22 cellular contexts compared by ENCODE assay signal in the genomic region with DNA sequence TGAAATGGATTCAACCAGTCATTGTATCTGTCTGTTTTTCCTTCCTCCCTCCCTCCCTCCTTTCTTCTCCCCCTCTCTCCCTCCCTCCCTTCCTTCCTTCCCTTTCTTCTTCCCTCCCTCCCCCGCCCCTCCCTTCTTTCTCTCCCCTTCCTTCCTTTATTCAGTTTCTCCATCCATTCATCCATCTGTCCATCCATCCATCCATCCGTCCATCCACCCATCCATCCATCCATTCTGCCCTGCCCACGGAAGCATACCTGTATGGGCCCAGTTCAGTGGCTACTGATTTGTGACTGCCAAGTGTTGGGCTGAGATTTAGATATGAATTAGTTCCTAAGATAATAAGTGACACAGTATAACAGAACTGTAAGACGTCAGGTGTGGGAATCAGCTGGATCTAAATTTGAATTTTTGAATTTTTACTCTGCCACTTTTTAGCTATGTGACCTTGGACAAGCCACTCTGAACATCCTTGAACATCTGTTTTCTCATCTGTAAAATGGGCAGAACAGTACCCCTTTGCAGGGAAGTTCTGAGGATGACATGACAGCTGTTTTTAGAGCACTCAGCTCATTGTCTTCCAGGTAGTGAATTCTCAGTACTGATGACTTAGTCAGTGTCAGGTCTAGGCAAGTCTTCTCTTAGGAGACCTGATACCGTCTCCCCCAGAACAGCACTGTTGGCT.
"Had no signal": no experiment of that assay in that cellular context is flagged by ENCODE, and none has a peak within 500 bp of the region (broad histone marks: within the 10 kb centered on the region; RNA-seq: fewer than 3 reads in every experiment).

No MANE protein-coding gene starts in this region.

- H3K9me3 ChIP-seq: SK-N-SH had no signal

- H3K9ac ChIP-seq: SK-N-SH had no signal

- H3K4me2 ChIP-seq: SK-N-SH had no signal

- H3K27ac ChIP-seq: RWPE1 had no signal

- ATAC-seq: Panc1, PC-3, T-cell had no signal

- H3K9me2 ChIP-seq: SK-N-SH had no signal

- DNase-seq: Kasumi-1, KG1, MM.1S, NCI-H1092 treated with DMSO at 0.1 percent for 48 hours, NCI-H1417, NCI-H1436 treated with DMSO at 0.1 percent for 48 hours, NCI-H1694, NCI-H187 treated with DMSO at 0.1 percent for 48 hours, NCI-H2029 treated with DMSO at 0.1 percent for 48 hours, NCI-H226, NCI-H446, NCI-H510A, NCI-H524 treated with DMSO at 0.1 percent for 48 hours, NCI-H69, NCI-H774, PC-3, SHP77, SK-N-SH, SW 1271, T-cell had no signal
